ENCODE assay signal across 16 cellular contexts in genomic region chr10:100158044-100158805, GRCh38. TPM values are rescaled to one million over a fixed set of nuclear protein-coding genes. Genes with fewer than 3 reads are reported as not detected.
DNase-seq lines count a peak whose midpoint lies in the region; ATAC-seq and TF ChIP-seq lines count a peak whose summit lies in the region.
"Had no signal": no experiment of that assay in that cellular context is flagged by ENCODE, and none has a peak within 500 bp of the region (broad histone marks: within the 10 kb centered on the region; RNA-seq: fewer than 3 reads in every experiment).

No MANE protein-coding gene starts in this region.

- H3K9me3 Mint-ChIP-seq in activated CD4-positive, alpha-beta T cell treated with anti-CD3 and anti-CD28 coated beads for 36 hours (ENCODE audit: low read depth): no peaks in the 10 kb centered on the region

- CTCF ChIA-PET in activated CD4-positive, alpha-beta T cell treated with anti-CD3 and anti-CD28 coated beads for 36 hours (lab: Charles Lee): interaction anchor here (0.9 kb wide), 1 partner anchor 8 kb away, joined by 3 read pairs; no protein-coding TSS in a partner anchor

- no peak overlapping the region for H3K4me3 Mint-ChIP-seq in activated CD4-positive, alpha-beta T cell treated with anti-CD3 and anti-CD28 coated beads for 36 hours
- H3K4me3 Mint-ChIP-seq: activated CD4-positive, alpha-beta memory T cell treated with anti-CD3 and anti-CD28 coated beads, Interleukin-2, amount 10 ng/mL, durations not matched to agents 7 days and 5 days had no signal

- ATAC-seq in GM19324 (IDR thresholded peaks at IDR 0.05; ENCODE audit: low FRiP score, unreplicated experiment) (peak; percentile 82), HG02678 (IDR thresholded peaks at IDR 0.05; ENCODE audit: unreplicated experiment) (peak; percentile 92), HG03520 (IDR thresholded peaks at IDR 0.05; ENCODE audit: unreplicated experiment) (peak; percentile 90), esophagus mucosa (no peak)
- ATAC-seq in activated CD4-positive, alpha-beta T cell treated with anti-CD3 and anti-CD28 coated beads for 36 hours: no peak

- H3K27me3 Mint-ChIP-seq in activated CD4-positive, alpha-beta T cell treated with anti-CD3 and anti-CD28 coated beads for 36 hours: no peaks in the 10 kb centered on the region
- H3K27me3 Mint-ChIP-seq: activated CD4-positive, alpha-beta memory T cell treated with anti-CD3 and anti-CD28 coated beads, Interleukin-2, amount 10 ng/mL, durations not matched to agents 7 days and 5 days had no signal

- POLR2A ChIA-PET in activated CD4-positive, alpha-beta T cell treated with anti-CD3 and anti-CD28 coated beads for 36 hours (lab: Charles Lee): interaction anchor here (0.7 kb wide), 1 partner anchor 171 kb away, joined by 3 read pairs; no protein-coding TSS in a partner anchor

- DNase-seq in mesenteric fat pad (ENCODE audit: low spot score) (no peak), SW480 (ENCODE audit: low spot score) (no peak)
- DNase-seq in activated CD4-positive, alpha-beta T cell treated with anti-CD3 and anti-CD28 coated beads for 36 hours: no peak
- DNase-seq: activated CD4-positive, alpha-beta memory T cell treated with anti-CD3 and anti-CD28 coated beads, Interleukin-2, amount 10 ng/mL, durations not matched to agents 7 days and 5 days; amniotic stem cell; IMR-90; NCI-H2171; occipital lobe; SHP77 treated with DMSO at 0.1 percent for 48 hours; stimulated activated CD4-positive, alpha-beta T cell treated with anti-CD3 and anti-CD28 coated beads, Interleukin-4, amount 100 ng/mL, for 24 hours; tibial artery had no signal

- TF ChIP-seq CTCF in GM12873 (IDR thresholded peaks at IDR 0.05; ENCODE audit: insufficient read depth, low read depth, low read length, missing control alignments): peak; percentile 33

- H3K36me3 Mint-ChIP-seq in activated CD4-positive, alpha-beta T cell treated with anti-CD3 and anti-CD28 coated beads for 36 hours (ENCODE audit: low read depth): peaks cover 61% of the 10 kb centered on the region

- intact Hi-C loops in activated CD4-positive, alpha-beta T cell treated with anti-CD3 and anti-CD28 coated beads for 36 hours (cut with DNase I, micrococcal nuclease): no loop called here

- H3K27ac Mint-ChIP-seq in activated CD4-positive, alpha-beta T cell treated with anti-CD3 and anti-CD28 coated beads for 36 hours: no peak overlapping the region
- H3K27ac Mint-ChIP-seq: activated CD4-positive, alpha-beta memory T cell treated with anti-CD3 and anti-CD28 coated beads, Interleukin-2, amount 10 ng/mL, durations not matched to agents 7 days and 5 days had no signal

- peaks cover 41% of the 10 kb centered on the region for H3K4me1 Mint-ChIP-seq in activated CD4-positive, alpha-beta T cell treated with anti-CD3 and anti-CD28 coated beads for 36 hours

RNA-seq across cellular contexts. Expression of gene ERLIN1, which starts 27.6 kb away (rescaled TPM):
- 29.5 TPM for total RNA-seq in esophagus mucosa
- 38.2 TPM for total RNA-seq in mesenteric fat pad
- 10 to 100 TPM; 15.2 to 18.7 TPM for total RNA-seq in activated CD4-positive, alpha-beta T cell treated with anti-CD3 and anti-CD28 coated beads for 36 hours

Comparison
In these comparisons a context has a peak if more than half of its experiments do, and no peak if none do; other contexts are left out.
1. ATAC-seq: peak in GM19324 (single experiment), HG02678 (single experiment) and HG03520 (single experiment); none in esophagus mucosa (single experiment) and activated CD4-positive, alpha-beta T cell treated with anti-CD3 and anti-CD28 coated beads for 36 hours (single experiment).